Comparison of ENCODE assay signal across 16 cellular contexts in genomic region chr21:33495743-33496142, GRCh38. TPM values are rescaled to one million over a fixed set of nuclear protein-coding genes. Genes with fewer than 3 reads are reported as not detected.
A peak's percentile ranks its signal among the peaks of the same experiment; 100 is the strongest.
DNase-seq lines count a peak whose midpoint lies in the region; TF ChIP-seq lines count a peak whose summit lies in the region.
"Had no signal": no experiment of that assay in that cellular context is flagged by ENCODE, and none has a peak within 500 bp of the region (broad histone marks: within the 10 kb centered on the region; RNA-seq: fewer than 3 reads in every experiment).

No MANE protein-coding gene starts in this region.

- intact Hi-C loops in adrenal gland (cut with DNase I): no loop called here

- H3K4me3 ChIP-seq in adrenal gland: no peak overlapping the region
- H3K4me3 ChIP-seq: BLaER1, GM12878 had no signal

- 40 to 44% (median 43%) methylated on average over 4 of the region's 4 CpGs for WGBS in adrenal gland, 4 donors

- no peaks in the 10 kb centered on the region for H3K36me3 ChIP-seq in adrenal gland (replicated peaks in 1 of 2)
- H3K36me3 ChIP-seq: BLaER1 had no signal

- TF ChIP-seq POLR2A in adrenal gland (IDR thresholded peaks at IDR 0.05): no peak

- DNase-seq in NCI-H524 (lab: John Stamatoyannopoulos, UW): peak; percentile 16 to 42
- DNase-seq in NCI-H524 treated with DMSO at 0.1 percent for 48 hours (lab: John Stamatoyannopoulos, UW): no peak
- DNase-seq in NCI-H82 treated with DMSO at 0.1 percent for 48 hours (lab: John Stamatoyannopoulos, UW; ENCODE audit: unreplicated experiment): peak; percentile 54
- peak; percentile 4 for DNase-seq in dedifferentiated amniotic fluid mesenchymal stem cell (ENCODE audit: extremely low spot score)
- no peak for DNase-seq in SHP77 treated with DMSO at 0.1 percent for 48 hours (lab: John Stamatoyannopoulos, UW)
- DNase-seq in HPDE6-E6E7 (ENCODE audit: extremely low spot score): no peak
- no peak for DNase-seq in adrenal gland
- DNase-seq: 8988T; CD4-positive, alpha-beta memory T cell; DMS53; DND-41; EL; HCEC 1CT; HFFc6 had no signal

- no peaks in the 10 kb centered on the region for H3K27me3 ChIP-seq in adrenal gland
- H3K27me3 ChIP-seq: BLaER1 had no signal

- no peak overlapping the region for H3K27ac ChIP-seq in adrenal gland
- H3K27ac ChIP-seq: BLaER1 had no signal

- H3K4me1 ChIP-seq in adrenal gland (replicated peaks in 1 of 2): peaks cover 0 to 6% of the 10 kb centered on the region in 2 donors

- H3K9me3 ChIP-seq in adrenal gland (replicated peaks in 1 of 3): no peaks in the 10 kb centered on the region
- H3K9me3 ChIP-seq: BLaER1 had no signal

- TF ChIP-seq CTCF in adrenal gland (IDR thresholded peaks at IDR 0.05): no peak

RNA-seq across cellular contexts. Expression of gene DNAJC28, which starts 4.2 kb away (rescaled TPM):
- 1 to 10 TPM; 2.4 to 6.6 (median 3.8) TPM for total RNA-seq in adrenal gland
- 1 to 10 TPM; 2.4 to 6.8 (median 3.3) TPM for polyA plus RNA-seq in adrenal gland

RNA-seq across cellular contexts. Expression of gene TMEM50B, which starts 16.0 kb away (rescaled TPM):
- total RNA-seq in adrenal gland: 10 to 100 TPM; 27.7 to 85.5 (median 45.0) TPM
- 100 to 1,000 TPM in 1 of 3 donors, 10 to 100 TPM in 2; 45.3 to 122 (median 53.3) TPM for polyA plus RNA-seq in adrenal gland

RNA-seq across cellular contexts. Expression of gene GART, which starts 46.2 kb away (rescaled TPM):
- total RNA-seq in adrenal gland: 10 to 100 TPM; 41.6 to 71.4 (median 60.7) TPM
- 10 to 100 TPM; 15.1 to 80.8 (median 17.5) TPM for polyA plus RNA-seq in adrenal gland

RNA-seq across cellular contexts. Expression of gene SON, which starts 47.1 kb away (rescaled TPM):
- total RNA-seq in adrenal gland: 100 to 1,000 TPM; 128 to 263 (median 208) TPM
- 100 to 1,000 TPM; 246 to 386 (median 284) TPM for polyA plus RNA-seq in adrenal gland

Comparison
In these comparisons a context has a peak if more than half of its experiments do, and no peak if none do; other contexts are left out.
1. DNase-seq: peak in NCI-H524 (2 of 2), NCI-H82 treated with DMSO at 0.1 percent for 48 hours (single experiment) and dedifferentiated amniotic fluid mesenchymal stem cell (single experiment); none in NCI-H524 treated with DMSO at 0.1 percent for 48 hours (single experiment), SHP77 treated with DMSO at 0.1 percent for 48 hours (single experiment), HPDE6-E6E7 (single experiment) and adrenal gland (0 of 7).